In the genomic region with DNA sequence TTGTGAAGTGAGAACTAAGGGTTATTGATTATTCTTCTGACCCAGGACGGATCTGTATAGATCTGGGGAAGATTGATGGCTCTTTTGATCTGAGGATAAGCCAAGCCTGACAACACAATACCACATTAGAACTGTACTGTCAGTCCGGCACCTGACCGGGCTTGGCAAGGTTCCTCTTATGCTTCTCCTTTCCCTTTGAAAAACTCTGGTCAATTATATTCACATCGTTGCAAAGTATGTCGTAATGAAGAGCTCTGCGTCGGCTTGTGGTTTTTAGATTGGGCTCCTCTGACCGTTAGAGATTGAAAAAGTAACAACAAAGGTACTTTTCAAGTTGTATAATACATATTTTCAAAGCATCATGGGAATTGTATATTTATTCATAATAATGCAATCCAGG, we compare ENCODE assay signal across 29 cellular contexts.
DNase-seq lines count a peak whose midpoint lies in the region; ATAC-seq and TF ChIP-seq lines count a peak whose summit lies in the region.
"Had no signal": no experiment of that assay in that cellular context is flagged by ENCODE, and none has a peak within 500 bp of the region (broad histone marks: within the 10 kb centered on the region; RNA-seq: fewer than 3 reads in every experiment).

No MANE protein-coding gene starts in this region.

- intact Hi-C loops in Calu3 (cut with micrococcal nuclease; ENCODE audit: unreplicated experiment) = no loop called here

- H3K9me3 ChIP-seq in neutrophil = no peaks in the 10 kb centered on the region

- no peaks in the 10 kb centered on the region for H3K27me3 Mint-ChIP-seq in Calu3 (ENCODE audit: unreplicated experiment)
- H3K27me3 Mint-ChIP-seq: activated CD4-positive, alpha-beta memory T cell treated with anti-CD3 and anti-CD28 coated beads for 36 hours; CD4-positive, alpha-beta T cell; memory B cell had no signal

- H3K27ac ChIP-seq in neutrophil = peak overlapping the region; percentile 10
- H3K27ac ChIP-seq: coronary artery, parathyroid adenoma had no signal

- no peaks in the 10 kb centered on the region for H3K36me3 ChIP-seq in neutrophil

- no peak for TF ChIP-seq CTCF in neutrophil (IDR thresholded peaks at IDR 0.05)
- TF ChIP-seq CTCF in Calu3 (IDR thresholded peaks at IDR 0.05; ENCODE audit: unreplicated experiment) = no peak

- no peak overlapping the region for H3K4me3 ChIP-seq in neutrophil (ENCODE audit: low read depth in 1 of 2, low read length in 1 of 2)
- H3K4me3 ChIP-seq: coronary artery, GM12878 had no signal

- H3K4me1 ChIP-seq in neutrophil (ENCODE audit: control insufficient read depth in 1 of 2, insufficient read depth in 1 of 2, low read depth in 1 of 2, low read length in 1 of 2) = peaks cover 11 to 27% of the 10 kb centered on the region in 2 experiments
- H3K4me1 ChIP-seq: parathyroid adenoma had no signal

- CTCF ChIA-PET in Calu3 (lab: Charles Lee) = interaction anchor here (0.7 kb wide), 1 partner anchor 760 kb away, joined by 7 read pairs; no protein-coding TSS in a partner anchor

- H3K4me3 Mint-ChIP-seq in Calu3 (ENCODE audit: low read depth, unreplicated experiment) = no peak overlapping the region
- H3K4me3 Mint-ChIP-seq: activated CD4-positive, alpha-beta memory T cell treated with anti-CD3 and anti-CD28 coated beads for 36 hours; CD4-positive, alpha-beta T cell; immature natural killer cell; memory B cell; neural crest cell had no signal

- H3K9me3 Mint-ChIP-seq in Calu3 (ENCODE audit: low read depth, unreplicated experiment) = no peaks in the 10 kb centered on the region
- H3K9me3 Mint-ChIP-seq: CD4-positive, alpha-beta T cell; neural crest cell had no signal

- ATAC-seq in GM21515 (IDR thresholded peaks at IDR 0.05; ENCODE audit: unreplicated experiment) (no peak), HG03520 (IDR thresholded peaks at IDR 0.05; ENCODE audit: unreplicated experiment) (no peak)
- ATAC-seq: GM12878; left colon; stimulated activated naive CD8-positive, alpha-beta T cell treated with anti-CD3 and anti-CD28 coated beads, Interleukin-15, Interleukin-2, amounts not matched to agents 100 U/mL and 50 U/mL, for 24 hours had no signal

- no TSS peak for BruUV-seq in Calu3 (replicated peaks; lab: Mats Ljungman, UMichigan)

- H3K36me3 Mint-ChIP-seq in Calu3 (ENCODE audit: insufficient read depth, unreplicated experiment) = no peaks in the 10 kb centered on the region
- H3K36me3 Mint-ChIP-seq: activated CD4-positive, alpha-beta memory T cell treated with anti-CD3 and anti-CD28 coated beads for 36 hours; immature natural killer cell; memory B cell had no signal

- no peaks in the 10 kb centered on the region for H3K27me3 ChIP-seq in neutrophil

- no peak overlapping the region for H3K27ac Mint-ChIP-seq in Calu3 (ENCODE audit: unreplicated experiment)
- H3K27ac Mint-ChIP-seq: activated CD4-positive, alpha-beta memory T cell treated with anti-CD3 and anti-CD28 coated beads for 36 hours; CD4-positive, alpha-beta T cell; immature natural killer cell; memory B cell had no signal

- peaks cover 9% of the 10 kb centered on the region for H3K4me1 Mint-ChIP-seq in Calu3 (ENCODE audit: low read depth, unreplicated experiment)
- H3K4me1 Mint-ChIP-seq: immature natural killer cell, memory B cell had no signal

- DNase-seq in NCI-H2107 treated with DMSO at 0.1 percent for 48 hours (lab: John Stamatoyannopoulos, UW; ENCODE audit: unreplicated experiment) (peak; percentile 1), NCI-H2107 (lab: John Stamatoyannopoulos, UW) (no peak), NCI-H69 (lab: John Stamatoyannopoulos, UW) (peak; percentile 60), SW480 (ENCODE audit: low spot score) (peak; percentile 40), Calu3 (no peak)
- DNase-seq: 8988T; activated CD4-positive, alpha-beta memory T cell treated with anti-CD3 and anti-CD28 coated beads for 36 hours; activated CD4-positive, alpha-beta T cell treated with anti-CD3 and anti-CD28 coated beads for 1 hour; activated CD8-positive, alpha-beta memory T cell treated with anti-CD3 and anti-CD28 coated beads, Interleukin-2, amount 50 U/mL, for 4 hours; activated naive CD4-positive, alpha-beta T cell treated with Interleukin-2 at 50 U/mL for 16 hours; caudate nucleus; CD4-positive, alpha-beta T cell; HCEC 1CT; immature natural killer cell; left colon; NCI-H1092 treated with DMSO at 0.1 percent for 48 hours; NCI-H1694 treated with DMSO at 0.1 percent for 48 hours; NCI-H2171; NCI-H510A treated with DMSO at 0.1 percent for 48 hours; stimulated activated CD4-positive, alpha-beta T cell treated with anti-CD3 and anti-CD28 coated beads, Interleukin-1b, Interleukin-23, amount 100 ng/mL, for 48 hours; stimulated activated naive CD8-positive, alpha-beta T cell treated with anti-CD3 and anti-CD28 coated beads, Interleukin-15, Interleukin-2, amounts not matched to agents 100 U/mL and 50 U/mL, for 24 hours had no signal

Comparison
In these comparisons a context has a peak if more than half of its experiments do, and no peak if none do; other contexts are left out.
1. DNase-seq: peak in NCI-H2107 treated with DMSO at 0.1 percent for 48 hours (single experiment), NCI-H69 (single experiment) and SW480 (single experiment); none in NCI-H2107 (single experiment) and Calu3 (single experiment).